ENCODE assay signal across 2 cellular contexts in genomic region chr14:39592390-39592789, GRCh38.
TF ChIP-seq lines count a peak whose summit lies in the region.

No MANE protein-coding gene starts in this region.

TF ChIP-seq in HepG2, 621 proteins besides CTCF, POLR2A, EP300 and RAD21:
- TF ChIP-seq, protein P1, sequence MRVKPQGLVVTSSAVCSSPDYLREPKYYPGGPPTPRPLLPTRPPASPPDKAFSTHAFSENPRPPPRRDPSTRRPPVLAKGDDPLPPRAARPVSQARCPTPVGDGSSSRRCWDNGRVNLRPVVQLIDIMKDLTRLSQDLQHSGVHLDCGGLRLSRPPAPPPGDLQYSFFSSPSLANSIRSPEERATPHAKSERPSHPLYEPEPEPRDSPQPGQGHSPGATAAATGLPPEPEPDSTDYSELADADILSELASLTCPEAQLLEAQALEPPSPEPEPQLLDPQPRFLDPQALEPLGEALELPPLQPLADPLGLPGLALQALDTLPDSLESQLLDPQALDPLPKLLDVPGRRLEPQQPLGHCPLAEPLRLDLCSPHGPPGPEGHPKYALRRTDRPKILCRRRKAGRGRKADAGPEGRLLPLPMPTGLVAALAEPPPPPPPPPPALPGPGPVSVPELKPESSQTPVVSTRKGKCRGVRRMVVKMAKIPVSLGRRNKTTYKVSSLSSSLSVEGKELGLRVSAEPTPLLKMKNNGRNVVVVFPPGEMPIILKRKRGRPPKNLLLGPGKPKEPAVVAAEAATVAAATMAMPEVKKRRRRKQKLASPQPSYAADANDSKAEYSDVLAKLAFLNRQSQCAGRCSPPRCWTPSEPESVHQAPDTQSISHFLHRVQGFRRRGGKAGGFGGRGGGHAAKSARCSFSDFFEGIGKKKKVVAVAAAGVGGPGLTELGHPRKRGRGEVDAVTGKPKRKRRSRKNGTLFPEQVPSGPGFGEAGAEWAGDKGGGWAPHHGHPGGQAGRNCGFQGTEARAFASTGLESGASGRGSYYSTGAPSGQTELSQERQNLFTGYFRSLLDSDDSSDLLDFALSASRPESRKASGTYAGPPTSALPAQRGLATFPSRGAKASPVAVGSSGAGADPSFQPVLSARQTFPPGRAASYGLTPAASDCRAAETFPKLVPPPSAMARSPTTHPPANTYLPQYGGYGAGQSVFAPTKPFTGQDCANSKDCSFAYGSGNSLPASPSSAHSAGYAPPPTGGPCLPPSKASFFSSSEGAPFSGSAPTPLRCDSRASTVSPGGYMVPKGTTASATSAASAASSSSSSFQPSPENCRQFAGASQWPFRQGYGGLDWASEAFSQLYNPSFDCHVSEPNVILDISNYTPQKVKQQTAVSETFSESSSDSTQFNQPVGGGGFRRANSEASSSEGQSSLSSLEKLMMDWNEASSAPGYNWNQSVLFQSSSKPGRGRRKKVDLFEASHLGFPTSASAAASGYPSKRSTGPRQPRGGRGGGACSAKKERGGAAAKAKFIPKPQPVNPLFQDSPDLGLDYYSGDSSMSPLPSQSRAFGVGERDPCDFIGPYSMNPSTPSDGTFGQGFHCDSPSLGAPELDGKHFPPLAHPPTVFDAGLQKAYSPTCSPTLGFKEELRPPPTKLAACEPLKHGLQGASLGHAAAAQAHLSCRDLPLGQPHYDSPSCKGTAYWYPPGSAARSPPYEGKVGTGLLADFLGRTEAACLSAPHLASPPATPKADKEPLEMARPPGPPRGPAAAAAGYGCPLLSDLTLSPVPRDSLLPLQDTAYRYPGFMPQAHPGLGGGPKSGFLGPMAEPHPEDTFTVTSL (CRISPR knock-in tag; IDR thresholded peaks at IDR 0.05; ENCODE audit: borderline replicate concordance), result no peak

TF ChIP-seq in GM23338, 12 proteins besides CTCF, POLR2A, EP300 and RAD21 (continued from another document):
- TF ChIP-seq REST (IDR thresholded peaks at IDR 0.05; ENCODE audit: unreplicated experiment) (no peak), ZNF331 (CRISPR knock-in tag; IDR thresholded peaks at IDR 0.05; ENCODE audit: low read depth) (no peak), ZNF114 (CRISPR knock-in tag; IDR thresholded peaks at IDR 0.05) (no peak), STAT1 (IDR thresholded peaks at IDR 0.05; ENCODE audit: unreplicated experiment) (no peak)
- TF ChIP-seq, protein P2, sequence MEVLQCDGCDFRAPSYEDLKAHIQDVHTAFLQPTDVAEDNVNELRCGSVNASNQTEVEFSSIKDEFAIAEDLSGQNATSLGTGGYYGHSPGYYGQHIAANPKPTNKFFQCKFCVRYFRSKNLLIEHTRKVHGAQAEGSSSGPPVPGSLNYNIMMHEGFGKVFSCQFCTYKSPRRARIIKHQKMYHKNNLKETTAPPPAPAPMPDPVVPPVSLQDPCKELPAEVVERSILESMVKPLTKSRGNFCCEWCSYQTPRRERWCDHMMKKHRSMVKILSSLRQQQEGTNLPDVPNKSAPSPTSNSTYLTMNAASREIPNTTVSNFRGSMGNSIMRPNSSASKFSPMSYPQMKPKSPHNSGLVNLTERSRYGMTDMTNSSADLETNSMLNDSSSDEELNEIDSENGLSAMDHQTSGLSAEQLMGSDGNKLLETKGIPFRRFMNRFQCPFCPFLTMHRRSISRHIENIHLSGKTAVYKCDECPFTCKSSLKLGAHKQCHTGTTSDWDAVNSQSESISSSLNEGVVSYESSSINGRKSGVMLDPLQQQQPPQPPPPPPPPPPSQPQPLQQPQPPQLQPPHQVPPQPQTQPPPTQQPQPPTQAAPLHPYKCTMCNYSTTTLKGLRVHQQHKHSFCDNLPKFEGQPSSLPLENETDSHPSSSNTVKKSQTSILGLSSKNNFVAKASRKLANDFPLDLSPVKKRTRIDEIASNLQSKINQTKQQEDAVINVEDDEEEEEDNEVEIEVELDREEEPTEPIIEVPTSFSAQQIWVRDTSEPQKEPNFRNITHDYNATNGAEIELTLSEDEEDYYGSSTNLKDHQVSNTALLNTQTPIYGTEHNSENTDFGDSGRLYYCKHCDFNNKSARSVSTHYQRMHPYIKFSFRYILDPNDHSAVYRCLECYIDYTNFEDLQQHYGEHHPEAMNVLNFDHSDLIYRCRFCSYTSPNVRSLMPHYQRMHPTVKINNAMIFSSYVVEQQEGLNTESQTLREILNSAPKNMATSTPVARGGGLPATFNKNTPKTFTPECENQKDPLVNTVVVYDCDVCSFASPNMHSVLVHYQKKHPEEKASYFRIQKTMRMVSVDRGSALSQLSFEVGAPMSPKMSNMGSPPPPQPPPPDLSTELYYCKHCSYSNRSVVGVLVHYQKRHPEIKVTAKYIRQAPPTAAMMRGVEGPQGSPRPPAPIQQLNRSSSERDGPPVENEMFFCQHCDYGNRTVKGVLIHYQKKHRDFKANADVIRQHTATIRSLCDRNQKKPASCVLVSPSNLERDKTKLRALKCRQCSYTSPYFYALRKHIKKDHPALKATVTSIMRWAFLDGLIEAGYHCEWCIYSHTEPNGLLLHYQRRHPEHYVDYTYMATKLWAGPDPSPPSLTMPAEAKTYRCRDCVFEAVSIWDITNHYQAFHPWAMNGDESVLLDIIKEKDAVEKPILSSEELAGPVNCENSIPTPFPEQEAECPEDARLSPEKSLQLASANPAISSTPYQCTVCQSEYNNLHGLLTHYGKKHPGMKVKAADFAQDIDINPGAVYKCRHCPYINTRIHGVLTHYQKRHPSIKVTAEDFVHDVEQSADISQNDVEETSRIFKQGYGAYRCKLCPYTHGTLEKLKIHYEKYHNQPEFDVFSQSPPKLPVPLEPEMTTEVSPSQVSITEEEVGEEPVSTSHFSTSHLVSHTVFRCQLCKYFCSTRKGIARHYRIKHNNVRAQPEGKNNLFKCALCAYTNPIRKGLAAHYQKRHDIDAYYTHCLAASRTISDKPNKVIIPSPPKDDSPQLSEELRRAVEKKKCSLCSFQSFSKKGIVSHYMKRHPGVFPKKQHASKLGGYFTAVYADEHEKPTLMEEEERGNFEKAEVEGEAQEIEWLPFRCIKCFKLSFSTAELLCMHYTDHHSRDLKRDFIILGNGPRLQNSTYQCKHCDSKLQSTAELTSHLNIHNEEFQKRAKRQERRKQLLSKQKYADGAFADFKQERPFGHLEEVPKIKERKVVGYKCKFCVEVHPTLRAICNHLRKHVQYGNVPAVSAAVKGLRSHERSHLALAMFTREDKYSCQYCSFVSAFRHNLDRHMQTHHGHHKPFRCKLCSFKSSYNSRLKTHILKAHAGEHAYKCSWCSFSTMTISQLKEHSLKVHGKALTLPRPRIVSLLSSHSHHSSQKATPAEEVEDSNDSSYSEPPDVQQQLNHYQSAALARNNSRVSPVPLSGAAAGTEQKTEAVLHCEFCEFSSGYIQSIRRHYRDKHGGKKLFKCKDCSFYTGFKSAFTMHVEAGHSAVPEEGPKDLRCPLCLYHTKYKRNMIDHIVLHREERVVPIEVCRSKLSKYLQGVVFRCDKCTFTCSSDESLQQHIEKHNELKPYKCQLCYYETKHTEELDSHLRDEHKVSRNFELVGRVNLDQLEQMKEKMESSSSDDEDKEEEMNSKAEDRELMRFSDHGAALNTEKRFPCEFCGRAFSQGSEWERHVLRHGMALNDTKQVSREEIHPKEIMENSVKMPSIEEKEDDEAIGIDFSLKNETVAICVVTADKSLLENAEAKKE (CRISPR knock-in tag; IDR thresholded peaks at IDR 0.05), result no peak
TF ChIP-seq in GM23338: peak in this region for 0.
